ENCODE assay signal across 23 cellular contexts in genomic region chr6:43037706-43038105, GRCh38.
"Had no signal": no experiment of that assay in that cellular context is flagged by ENCODE, and none has a peak within 500 bp of the region (broad histone marks: within the 10 kb centered on the region; RNA-seq: fewer than 3 reads in every experiment).

No MANE protein-coding gene starts in this region.

- H2AFZ ChIP-seq: hepatocyte had no signal

- FAIRE-seq: endometrium, small intestine, TTC549 had no signal

- H3K9me3 Mint-ChIP-seq: activated CD4-positive, alpha-beta T cell treated with anti-CD3 and anti-CD28 coated beads, Interleukin-2, amount 10 ng/mL, durations not matched to agents 7 days and 5 days; activated naive CD8-positive, alpha-beta T cell treated with anti-CD3 and anti-CD28 coated beads, Interleukin-2, amount 50 U/mL, for 24 hours; activated T-cell treated with anti-CD3 and anti-CD28 coated beads, Interleukin-2, amount 50 U/mL, for 4 hours; immature natural killer cell; natural killer cell treated with Interleukin-12 subunit alpha and Interleukin-12 subunit beta and Interleukin-15 and Interleukin-18, amount 100 ng/mL, for 72 hours; stimulated activated memory B cell treated with anti-CD40 and anti-IgM and Interleukin-4, amounts not matched to agents 10 μg/mL and 1 μg/mL and 100 μg/mL, for 72 hours; T-cell had no signal

- H3K36me3 Mint-ChIP-seq: natural killer cell treated with Interleukin-12 subunit alpha and Interleukin-12 subunit beta and Interleukin-15 and Interleukin-18, amount 100 ng/mL, for 72 hours had no signal

- DNase-seq: activated CD4-positive, alpha-beta T cell treated with anti-CD3 and anti-CD28 coated beads, Interleukin-2, amount 10 ng/mL, durations not matched to agents 7 days and 5 days; activated CD4-positive, CD25-positive, alpha-beta regulatory T cell treated with anti-CD3 and anti-CD28 coated beads, Interleukin-2, amount 50 U/mL, for 72 hours; activated naive CD4-positive, alpha-beta T cell treated with Interleukin-2 at 50 U/mL for 16 hours; activated naive CD8-positive, alpha-beta T cell treated with anti-CD3 and anti-CD28 coated beads, Interleukin-2, amount 50 U/mL, for 24 hours; activated T-cell treated with anti-CD3 and anti-CD28 coated beads, Interleukin-2, amount 50 U/mL, for 4 hours; effector CD4-positive, alpha-beta T cell; foreskin melanocyte; immature natural killer cell; kidney glomerular epithelial cell; left ventricle myocardium superior; mammary epithelial cell; small intestine; stimulated activated CD4-positive, alpha-beta T cell treated with anti-CD3 and anti-CD28 coated beads, Interleukin-15, amount 100 ng/mL, for 24 hours; T-cell; WERI-Rb-1 had no signal

- H3K27ac Mint-ChIP-seq: activated CD4-positive, alpha-beta T cell treated with anti-CD3 and anti-CD28 coated beads, Interleukin-2, amount 10 ng/mL, durations not matched to agents 7 days and 5 days; activated naive CD8-positive, alpha-beta T cell treated with anti-CD3 and anti-CD28 coated beads, Interleukin-2, amount 50 U/mL, for 24 hours; natural killer cell treated with Interleukin-12 subunit alpha and Interleukin-12 subunit beta and Interleukin-15 and Interleukin-18, amount 100 ng/mL, for 72 hours; stimulated activated memory B cell treated with anti-CD40 and anti-IgM and Interleukin-4, amounts not matched to agents 10 μg/mL and 1 μg/mL and 100 μg/mL, for 72 hours had no signal

- ATAC-seq: activated naive CD8-positive, alpha-beta T cell treated with anti-CD3 and anti-CD28 coated beads, Interleukin-2, amount 50 U/mL, for 24 hours; activated T-cell treated with anti-CD3 and anti-CD28 coated beads, Interleukin-2, amount 50 U/mL, for 4 hours; natural killer cell treated with Interleukin-12 subunit alpha and Interleukin-12 subunit beta and Interleukin-15 and Interleukin-18, amount 100 ng/mL, for 72 hours; SK-N-SH treated with all-trans-retinoic acid at 6 μM for 48 hours; stimulated activated memory B cell treated with anti-CD40 and anti-IgM and Interleukin-4, amounts not matched to agents 10 μg/mL and 1 μg/mL and 100 μg/mL, for 72 hours; T-cell had no signal

- H3K4me1 Mint-ChIP-seq: activated CD4-positive, alpha-beta T cell treated with anti-CD3 and anti-CD28 coated beads, Interleukin-2, amount 10 ng/mL, durations not matched to agents 7 days and 5 days; activated naive CD8-positive, alpha-beta T cell treated with anti-CD3 and anti-CD28 coated beads, Interleukin-2, amount 50 U/mL, for 24 hours; immature natural killer cell had no signal

- H3K4me3 Mint-ChIP-seq: activated CD4-positive, alpha-beta T cell treated with anti-CD3 and anti-CD28 coated beads, Interleukin-2, amount 10 ng/mL, durations not matched to agents 7 days and 5 days; activated naive CD8-positive, alpha-beta T cell treated with anti-CD3 and anti-CD28 coated beads, Interleukin-2, amount 50 U/mL, for 24 hours; activated T-cell treated with anti-CD3 and anti-CD28 coated beads, Interleukin-2, amount 50 U/mL, for 4 hours; immature natural killer cell; natural killer cell treated with Interleukin-12 subunit alpha and Interleukin-12 subunit beta and Interleukin-15 and Interleukin-18, amount 100 ng/mL, for 72 hours; stimulated activated memory B cell treated with anti-CD40 and anti-IgM and Interleukin-4, amounts not matched to agents 10 μg/mL and 1 μg/mL and 100 μg/mL, for 72 hours; T-cell had no signal

- H3K4me2 ChIP-seq: hepatocyte had no signal

- H3K9me3 ChIP-seq: right lobe of liver, thoracic aorta had no signal

- H3K79me2 ChIP-seq: hepatocyte had no signal

- H3K27ac ChIP-seq: hepatocyte, right lobe of liver, thoracic aorta, WERI-Rb-1 had no signal

- H3K4me3 ChIP-seq: hepatocyte, right lobe of liver, thoracic aorta had no signal

- H3K27me3 Mint-ChIP-seq: activated CD4-positive, alpha-beta T cell treated with anti-CD3 and anti-CD28 coated beads, Interleukin-2, amount 10 ng/mL, durations not matched to agents 7 days and 5 days; activated naive CD8-positive, alpha-beta T cell treated with anti-CD3 and anti-CD28 coated beads, Interleukin-2, amount 50 U/mL, for 24 hours; natural killer cell treated with Interleukin-12 subunit alpha and Interleukin-12 subunit beta and Interleukin-15 and Interleukin-18, amount 100 ng/mL, for 72 hours; stimulated activated memory B cell treated with anti-CD40 and anti-IgM and Interleukin-4, amounts not matched to agents 10 μg/mL and 1 μg/mL and 100 μg/mL, for 72 hours; T-cell had no signal
